23 cellular contexts compared by ENCODE assay signal in the genomic region with DNA sequence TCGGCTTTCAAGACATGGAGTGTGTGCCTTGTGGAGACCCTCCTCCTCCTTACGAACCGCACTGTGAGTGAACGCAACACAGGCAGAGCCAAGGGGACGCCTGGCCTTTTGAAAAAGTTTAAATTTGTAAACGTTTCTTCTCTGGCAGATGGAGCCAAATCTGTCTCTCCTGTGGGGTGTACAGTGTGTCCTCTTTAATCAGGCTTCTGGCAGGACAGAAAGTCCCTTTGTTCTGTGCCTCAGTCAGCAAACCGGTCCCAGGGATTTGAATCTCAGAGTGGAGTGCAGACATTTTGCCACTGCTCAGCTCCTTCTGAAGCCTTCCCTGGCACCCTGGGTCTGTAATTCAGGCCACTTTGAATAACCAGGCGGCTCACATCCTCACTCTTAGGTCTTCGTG. TPM values are rescaled to one million over a fixed set of nuclear protein-coding genes. Genes with fewer than 3 reads are reported as not detected.
A peak's percentile ranks its signal among the peaks of the same experiment; 100 is the strongest.
DNase-seq lines count a peak whose midpoint lies in the region; ATAC-seq, FAIRE-seq and TF ChIP-seq lines count a peak whose summit lies in the region.
"Had no signal": no experiment of that assay in that cellular context is flagged by ENCODE, and none has a peak within 500 bp of the region (broad histone marks: within the 10 kb centered on the region; RNA-seq: fewer than 3 reads in every experiment).

No MANE protein-coding gene starts in this region.

- H3K27me3 ChIP-seq in dorsolateral prefrontal cortex (no peaks in the 10 kb centered on the region), right atrium auricular region (no peaks in the 10 kb centered on the region), trophoblast cell (ENCODE audit: insufficient read depth, low read length) (no peaks in the 10 kb centered on the region)
- H3K27me3 ChIP-seq: body of pancreas, stomach, upper lobe of right lung had no signal

- H3K9me3 ChIP-seq in right atrium auricular region (no peaks in the 10 kb centered on the region), trophoblast cell (ENCODE audit: insufficient read depth, low read depth, low read length) (no peaks in the 10 kb centered on the region)
- H3K9me3 ChIP-seq: body of pancreas, stomach, upper lobe of right lung had no signal

- H3K14ac ChIP-seq in trophoblast cell (ENCODE audit: low read length): no peak overlapping the region

- no peak overlapping the region for H3K4me2 ChIP-seq in trophoblast cell (ENCODE audit: low read length)
- H3K4me2 ChIP-seq: PC-9 had no signal

- H2BK120ac ChIP-seq in trophoblast cell (ENCODE audit: insufficient read depth, low read length, poor library complexity): peak overlapping the region; percentile 15

- H4K12ac ChIP-seq in trophoblast cell (ENCODE audit: low read depth, low read length): no peak overlapping the region

- FAIRE-seq in GM12891 (lab: Jason Lieb, UNC): no peak
- FAIRE-seq: small intestine had no signal

- H3K36me3 ChIP-seq in right atrium auricular region (peaks cover 8% of the 10 kb centered on the region), trophoblast cell (ENCODE audit: control insufficient read depth in 1 of 2, insufficient read depth in 2 of 2, low read length in 2 of 2) (peaks cover 12 to 15% of the 10 kb centered on the region in 2 experiments)
- H3K36me3 ChIP-seq: stomach, upper lobe of right lung had no signal

- no peak overlapping the region for H3K4ac ChIP-seq in trophoblast cell (ENCODE audit: low read depth, low read length)

- no peak for ATAC-seq in HG03280 (IDR thresholded peaks at IDR 0.05; ENCODE audit: unreplicated experiment)
- ATAC-seq: body of pancreas, upper lobe of right lung had no signal

- no peak for TF ChIP-seq POLR2A in GM12891 (IDR thresholded peaks at IDR 0.05; ENCODE audit: low read depth, low read length)

- H3K9ac ChIP-seq in trophoblast cell (ENCODE audit: low read length): no peak overlapping the region

- H2AK5ac ChIP-seq in trophoblast cell (ENCODE audit: low read length): peak overlapping the region; percentile 35

- peak overlapping the region in 7 of 59 donors; percentile 18 to 63 (median 36) for H3K27ac ChIP-seq in dorsolateral prefrontal cortex
- peak overlapping the region; percentile 44 to 68 for H3K27ac ChIP-seq in right atrium auricular region
- H3K27ac ChIP-seq in trophoblast cell (ENCODE audit: low read depth, low read length): peak overlapping the region; percentile 2
- H3K27ac ChIP-seq: body of pancreas, epithelial cell of prostate, PC-9, upper lobe of right lung had no signal

- H2AFZ ChIP-seq in trophoblast cell (ENCODE audit: insufficient read depth, low read length, poor library complexity): no peak overlapping the region
- H2AFZ ChIP-seq: PC-9 had no signal

- peak overlapping the region; percentile 69 for H4K91ac ChIP-seq in trophoblast cell (ENCODE audit: low read depth, low read length)

- H3K23ac ChIP-seq in trophoblast cell (ENCODE audit: low read length): no peak overlapping the region

- peak overlapping the region; percentile 69 for H4K8ac ChIP-seq in trophoblast cell (ENCODE audit: low read depth, low read length)

- peak; percentile 23 for DNase-seq in G401 (ENCODE audit: low spot score)
- peak in 1 of 10 donors; percentile 29 for DNase-seq in dorsolateral prefrontal cortex
- no peak for DNase-seq in right atrium auricular region (ENCODE audit: low spot score)
- no peak for DNase-seq in trophoblast cell
- no peak for DNase-seq in NCI-H2227 (lab: John Stamatoyannopoulos, UW; ENCODE audit: unreplicated experiment)
- no peak for DNase-seq in GM03348 (ENCODE audit: low spot score)
- DNase-seq in GM12891 (ENCODE audit: insufficient read length, low spot score): no peak
- DNase-seq: activated CD4-positive, alpha-beta T cell treated with anti-CD3 and anti-CD28 coated beads for 4 hours; activated T-cell treated with anti-CD3 and anti-CD28 coated beads, Interleukin-2, amount 50 U/mL, for 24 hours; body of pancreas; effector CD4-positive, alpha-beta T cell; NCI-H1436 treated with DMSO at 0.1 percent for 48 hours; NCI-H510A treated with DMSO at 0.1 percent for 48 hours; occipital lobe; PC-9; SHP77; small intestine; stimulated activated CD4-positive, alpha-beta T cell treated with anti-CD3 and anti-CD28 coated beads, Interleukin-2, amount 100 ng/mL, for 24 hours; stomach; upper lobe of right lung had no signal

- no peak for TF ChIP-seq CTCF in dorsolateral prefrontal cortex (IDR thresholded peaks at IDR 0.05 in 54 of 56, conservative IDR thresholded peaks at IDR 0.05 in 2 of 56; ENCODE audit: low read depth in 1 of 56, partially characterized antibody in 56 of 56)
- TF ChIP-seq CTCF in right atrium auricular region (IDR thresholded peaks at IDR 0.05): no peak

- intact Hi-C loops in dorsolateral prefrontal cortex (cut with DNase I): no loop called here

- H3K4me3 ChIP-seq in dorsolateral prefrontal cortex: peak overlapping the region in 34 of 59 donors; percentile 0 to 47 (median 23)
- no peak overlapping the region for H3K4me3 ChIP-seq in right atrium auricular region
- H3K4me3 ChIP-seq in trophoblast cell (ENCODE audit: low read depth, low read length): no peak overlapping the region
- H3K4me3 ChIP-seq: body of pancreas, PC-9, stomach, upper lobe of right lung had no signal

- no CpG with 5 or more reads among the region's 9 CpGs for WGBS in trophoblast cell (ENCODE audit: extremely low coverage, insufficient coverage, insufficient read length)

- no peak overlapping the region for H2BK5ac ChIP-seq in trophoblast cell (ENCODE audit: low read depth, low read length, poor library complexity)

- no peaks in the 10 kb centered on the region for H3K79me2 ChIP-seq in trophoblast cell (ENCODE audit: control insufficient read depth, insufficient read depth, low read length, poor library complexity)

- H3K4me1 ChIP-seq in right atrium auricular region: peaks cover 0 to 47% of the 10 kb centered on the region in 2 donors
- H3K4me1 ChIP-seq in trophoblast cell (ENCODE audit: control insufficient read depth in 1 of 2, insufficient read depth in 2 of 2, low read length in 2 of 2): peaks cover 17 to 23% of the 10 kb centered on the region in 2 experiments
- H3K4me1 ChIP-seq: upper lobe of right lung had no signal

- in situ Hi-C loops in G401 (cut with HindIII; ENCODE audit: low sequenced_read_pairs): no loop called here

- H3K79me1 ChIP-seq in trophoblast cell (ENCODE audit: low read length): peaks cover 21% of the 10 kb centered on the region

- H2BK12ac ChIP-seq in trophoblast cell (ENCODE audit: low read length): peak overlapping the region; percentile 70

- peak overlapping the region; percentile 69 for H3K18ac ChIP-seq in trophoblast cell (ENCODE audit: low read length)

TF ChIP-seq in GM12891, 5 proteins besides CTCF, POLR2A, EP300 and RAD21:
- TF ChIP-seq TAF1 (IDR thresholded peaks at IDR 0.05; ENCODE audit: low read depth, low read length): no peak
- TF ChIP-seq PAX5 (IDR thresholded peaks at IDR 0.05; ENCODE audit: insufficient read depth, low read length, severe bottlenecking): no peak
- TF ChIP-seq SPI1 (IDR thresholded peaks at IDR 0.05; ENCODE audit: low read depth, low read length): no peak
- no peak for TF ChIP-seq POLR2AphosphoS5 (IDR thresholded peaks at IDR 0.05; ENCODE audit: low read depth, low read length)
- TF ChIP-seq POU2F2 (IDR thresholded peaks at IDR 0.05; ENCODE audit: low read depth, low read length): no peak

RNA-seq across cellular contexts. Expression of gene TNFRSF19, which starts 56.5 kb away (rescaled TPM):
- total RNA-seq in G401 (2014; rRNA removed; shearing (Covaris generic)): not detected in 2 replicates
- 1 to 10 TPM; 1.6 to 6.0 (median 3.0) TPM for total RNA-seq in dorsolateral prefrontal cortex
- 10 to 100 TPM; 32.2 to 38.5 TPM for total RNA-seq in right atrium auricular region
- 85.2 and 86.7 TPM in 2 replicates for polyA plus RNA-seq in trophoblast cell (2013)
- polyA plus RNA-seq in GM12891 (2012; ENCODE audit: low read depth, missing spikeins): 19.6 TPM
- total RNA-seq: activated CD8-positive, alpha-beta memory T cell treated with anti-CD3 and anti-CD28 coated beads for 36 hours had no signal

Comparison
In these comparisons a context has a peak if more than half of its experiments do, and no peak if none do; other contexts are left out.
1. H3K4me3 ChIP-seq: peak in dorsolateral prefrontal cortex (34 of 59); none in right atrium auricular region (0 of 2) and trophoblast cell (single experiment).
2. RNA of gene TNFRSF19, which starts 56.5 kb away (total RNA-seq): 32.2 to 38.5 TPM in right atrium auricular region; 1.6 to 6.0 TPM in dorsolateral prefrontal cortex and not detected in G401; every median in the first group is over 4 times any median in the second.